In the genomic region with DNA sequence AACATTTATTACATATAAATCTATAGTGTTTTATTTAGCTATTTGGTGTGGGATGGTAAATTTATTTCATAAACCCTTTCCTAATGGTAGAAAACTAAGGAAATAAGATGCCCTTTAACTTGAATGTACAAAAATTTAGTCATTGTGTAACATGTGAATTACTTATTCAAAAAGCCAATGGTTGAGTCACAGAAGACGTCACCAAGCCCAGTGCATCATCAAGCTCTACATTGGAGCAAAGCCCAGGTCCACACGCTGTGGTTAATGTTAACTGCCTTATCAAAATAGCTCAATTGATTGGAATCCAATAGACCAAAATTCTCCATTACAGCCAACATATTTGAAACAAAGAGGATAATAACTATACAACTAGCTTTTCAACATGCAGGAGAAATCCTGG, we compare ENCODE assay signal across 22 cellular contexts.
A peak's percentile ranks its signal among the peaks of the same experiment; 100 is the strongest.
DNase-seq lines count a peak whose midpoint lies in the region; ATAC-seq and TF ChIP-seq lines count a peak whose summit lies in the region.
"Had no signal": no experiment of that assay in that cellular context is flagged by ENCODE, and none has a peak within 500 bp of the region (broad histone marks: within the 10 kb centered on the region; RNA-seq: fewer than 3 reads in every experiment).

No MANE protein-coding gene starts in this region.

- H4K20me1 ChIP-seq in fibroblast of lung (ENCODE audit: control insufficient read depth, extremely low read depth, insufficient read depth, low read length), result no peaks in the 10 kb centered on the region

- H3K4me1 ChIP-seq in fibroblast of lung (ENCODE audit: control insufficient read depth, extremely low read depth, insufficient read depth, low read length), result no peaks in the 10 kb centered on the region
- H3K4me1 ChIP-seq: heart left ventricle, spleen, uterus had no signal

- H3K36me3 ChIP-seq in fibroblast of lung (ENCODE audit: control insufficient read depth, insufficient read depth, low read length), result no peaks in the 10 kb centered on the region
- H3K36me3 ChIP-seq: heart left ventricle, spleen, uterus had no signal

- no peak overlapping the region for H3K4me3 ChIP-seq in fibroblast of lung (replicated peaks in 1 of 4; ENCODE audit: control extremely low read depth in 1 of 4, insufficient read depth in 1 of 4, low read depth in 3 of 4, low read length in 4 of 4)
- no peak overlapping the region for H3K4me3 ChIP-seq in retinal pigment epithelial cell (ENCODE audit: low read length)
- H3K4me3 ChIP-seq: heart left ventricle, spleen, uterus had no signal

- ATAC-seq in GM18858 (IDR thresholded peaks at IDR 0.05; ENCODE audit: unreplicated experiment), result no peak
- ATAC-seq: effector memory CD8-positive, alpha-beta T cell; heart left ventricle; stimulated activated naive CD8-positive, alpha-beta T cell treated with anti-CD3 and anti-CD28 coated beads, Interleukin-15, amount 100 ng/mL, for 72 hours had no signal

- H3K4me2 ChIP-seq in fibroblast of lung (ENCODE audit: extremely low read depth, insufficient read depth, low read length), result no peak overlapping the region

- TF ChIP-seq CTCF in fibroblast of lung (conservative IDR thresholded peaks at IDR 0.05 in 1 of 2, IDR thresholded peaks at IDR 0.05 in 1 of 2; ENCODE audit: low read depth in 1 of 2, low read length in 2 of 2) (no peak), retinal pigment epithelial cell (conservative IDR thresholded peaks at IDR 0.05; ENCODE audit: low read depth, low read length) (no peak)

- H3K9ac ChIP-seq in fibroblast of lung (ENCODE audit: insufficient read depth, low read length), result no peak overlapping the region

- no peak overlapping the region for H2AFZ ChIP-seq in fibroblast of lung (ENCODE audit: low read length)

- no peaks in the 10 kb centered on the region for H3K9me3 ChIP-seq in fibroblast of lung (ENCODE audit: control insufficient read depth, insufficient read depth, low read depth, low read length)
- H3K9me3 ChIP-seq: heart left ventricle, uterus had no signal

- H3K79me2 ChIP-seq in fibroblast of lung (ENCODE audit: control insufficient read depth, insufficient read depth, low read length), result no peaks in the 10 kb centered on the region

- H3K27me3 ChIP-seq in fibroblast of lung (ENCODE audit: control insufficient read depth, insufficient read depth, low read length), result no peaks in the 10 kb centered on the region
- H3K27me3 ChIP-seq: heart left ventricle, spleen, uterus had no signal

- peak; percentile 58 for DNase-seq in Daoy (ENCODE audit: low read depth)
- peak; percentile 5 for DNase-seq in RKO (ENCODE audit: low spot score)
- peak; percentile 92 to 96 for DNase-seq in fibroblast of lung (ENCODE audit: low read depth in 2 of 2)
- DNase-seq in retinal pigment epithelial cell (ENCODE audit: low read depth), result peak; percentile 35
- DNase-seq in activated naive CD4-positive, alpha-beta T cell (lab: John Stamatoyannopoulos, UW), result no peak
- DNase-seq in islet precursor cell, result no peak
- no peak for DNase-seq in caudate nucleus (lab: John Stamatoyannopoulos, UW)
- DNase-seq: activated CD4-positive, CD25-positive, alpha-beta regulatory T cell treated with anti-CD3 and anti-CD28 coated beads, Interleukin-2, amount 50 U/mL, for 72 hours; activated naive CD4-positive, alpha-beta T cell treated with Interleukin-2 at 50 U/mL for 16 hours; CD4-positive, alpha-beta memory T cell; effector memory CD8-positive, alpha-beta T cell; heart left ventricle; Karpas-422; NCI-H1694; NCI-H446; OCI-M1; posterior cingulate gyrus; spleen; stimulated activated naive CD8-positive, alpha-beta T cell treated with anti-CD3 and anti-CD28 coated beads, Interleukin-15, amount 100 ng/mL, for 72 hours; SW 1271; uterus had no signal

- no peak overlapping the region for H3K27ac ChIP-seq in fibroblast of lung (ENCODE audit: insufficient read depth, low read length)
- H3K27ac ChIP-seq in caudate nucleus (ENCODE audit: low read depth, low read length), result no peak overlapping the region
- H3K27ac ChIP-seq: heart left ventricle, spleen, uterus had no signal

Comparison
In these comparisons a context has a peak if more than half of its experiments do, and no peak if none do; other contexts are left out.
1. DNase-seq: peak in Daoy (single experiment), RKO (single experiment), fibroblast of lung (2 of 2) and retinal pigment epithelial cell (single experiment); none in activated naive CD4-positive, alpha-beta T cell (0 of 4), islet precursor cell (single experiment) and caudate nucleus (0 of 61).